Comparison of ENCODE assay signal across 7 cellular contexts in genomic region chr2:133794114-133794513, GRCh38.
"Had no signal": no experiment of that assay in that cellular context is flagged by ENCODE, and none has a peak within 500 bp of the region (broad histone marks: within the 10 kb centered on the region; RNA-seq: fewer than 3 reads in every experiment).

No MANE protein-coding gene starts in this region.

- H3K4me1 ChIP-seq: HAP-1 had no signal

- H3K36me3 ChIP-seq: HAP-1 had no signal

- DNase-seq: H7, Kasumi-1, KG1 had no signal

- H3K27ac ChIP-seq: HL-60 had no signal

- H3K9me3 ChIP-seq: HAP-1 had no signal

- H3K4me3 ChIP-seq: GM23338, HAP-1 had no signal

- H2AFZ ChIP-seq: GM23338 had no signal

- H3K4me2 ChIP-seq: GM23338 had no signal

- ATAC-seq: GM23338, HCT116 had no signal
